In genomic region chr16:6160303-6160702, GRCh38 we compare ENCODE assay signal across 27 cellular contexts.
"Had no signal": no experiment of that assay in that cellular context is flagged by ENCODE, and none has a peak within 500 bp of the region (broad histone marks: within the 10 kb centered on the region; RNA-seq: fewer than 3 reads in every experiment).

No MANE protein-coding gene starts in this region.

- H3K4me3 ChIP-seq: adrenal gland, esophagus squamous epithelium, gastrocnemius medialis, left ventricle myocardium inferior, lung, mucosa of descending colon, pancreas, prostate gland, skin epidermis, thoracic aorta had no signal

- DNase-seq: activated CD4-positive, alpha-beta T cell treated with anti-CD3 and anti-CD28 coated beads for 36 hours; activated CD4-positive, CD25-positive, alpha-beta regulatory T cell; activated CD8-positive, alpha-beta memory T cell treated with anti-CD3 and anti-CD28 coated beads, Interleukin-2, amount 10 ng/mL, durations not matched to agents 7 days and 5 days; activated CD8-positive, alpha-beta T cell treated with anti-CD3 and anti-CD28 coated beads, Interleukin-2, amount 10 ng/mL, durations not matched to agents 7 days and 5 days; activated naive CD4-positive, alpha-beta T cell treated with Interleukin-2 at 50 U/mL for 16 hours; activated naive CD8-positive, alpha-beta T cell treated with anti-CD3 and anti-CD28 coated beads for 36 hours; activated T-cell treated with anti-CD3 and anti-CD28 coated beads, Interleukin-2, amount 50 U/mL, for 72 hours; adrenal gland; aorta; central memory CD4-positive, alpha-beta T cell; effector CD4-positive, alpha-beta T cell; esophagus squamous epithelium; gastrocnemius medialis; glutamatergic neuron; left ventricle myocardium inferior; mucosa of descending colon; pancreas; retina; stimulated activated CD4-positive, alpha-beta T cell treated with anti-CD3 and anti-CD28 coated beads, Interleukin-4, amount 100 ng/mL, for 24 hours; trophoblast cell had no signal

- ATAC-seq: activated CD4-positive, alpha-beta T cell treated with anti-CD3 and anti-CD28 coated beads for 36 hours; activated CD8-positive, alpha-beta memory T cell treated with anti-CD3 and anti-CD28 coated beads, Interleukin-2, amount 10 ng/mL, durations not matched to agents 7 days and 5 days; activated CD8-positive, alpha-beta T cell treated with anti-CD3 and anti-CD28 coated beads, Interleukin-2, amount 10 ng/mL, durations not matched to agents 7 days and 5 days; activated T-cell treated with anti-CD3 and anti-CD28 coated beads, Interleukin-2, amount 50 U/mL, for 72 hours; gastrocnemius medialis; mucosa of descending colon; natural killer cell treated with Interleukin-12 subunit alpha and Interleukin-12 subunit beta and Interleukin-15 and Interleukin-18, amount 100 ng/mL, for 72 hours; pancreas; sciatic nerve; stimulated activated effector memory CD8-positive, alpha-beta T cell treated with anti-CD3 and anti-CD28 coated beads, Interleukin-12 subunit alpha, Interleukin-12 subunit beta, amount 100 ng/mL, for 72 hours had no signal
